Comparison of ENCODE assay signal across 24 cellular contexts in genomic region chr5:143302344-143302743, GRCh38.
A peak's percentile ranks its signal among the peaks of the same experiment; 100 is the strongest.
DNase-seq lines count a peak whose midpoint lies in the region; ATAC-seq, FAIRE-seq and TF ChIP-seq lines count a peak whose summit lies in the region.
"Had no signal": no experiment of that assay in that cellular context is flagged by ENCODE, and none has a peak within 500 bp of the region (broad histone marks: within the 10 kb centered on the region; RNA-seq: fewer than 3 reads in every experiment).

No MANE protein-coding gene starts in this region.

- FAIRE-seq in astrocyte (lab: Jason Lieb, UNC) (no peak), frontal cortex (lab: Jason Lieb, UNC) (peak; percentile 10)
- FAIRE-seq: endometrium, GM12878 had no signal

- peaks cover 0 to 3% of the 10 kb centered on the region in 2 donors for H3K9me3 Mint-ChIP-seq in activated T-cell treated with anti-CD3 and anti-CD28 coated beads, Interleukin-2, amount 50 U/mL, for 72 hours
- peaks cover 9% of the 10 kb centered on the region for H3K9me3 Mint-ChIP-seq in activated T-cell treated with anti-CD3 and anti-CD28 coated beads, Interleukin-2, amount 50 U/mL, for 4 hours
- H3K9me3 Mint-ChIP-seq in astrocyte (ENCODE audit: unreplicated experiment) = no peaks in the 10 kb centered on the region

- no peak overlapping the region for H3K4me3 Mint-ChIP-seq in activated T-cell treated with anti-CD3 and anti-CD28 coated beads, Interleukin-2, amount 50 U/mL, for 72 hours
- H3K4me3 Mint-ChIP-seq in activated T-cell treated with anti-CD3 and anti-CD28 coated beads, Interleukin-2, amount 50 U/mL, for 4 hours = no peak overlapping the region
- no peak overlapping the region for H3K4me3 Mint-ChIP-seq in astrocyte (ENCODE audit: unreplicated experiment)
- H3K4me3 Mint-ChIP-seq: activated CD4-positive, alpha-beta memory T cell treated with anti-CD3 and anti-CD28 coated beads for 36 hours; B cell; dendritic cell treated with granulocyte-macrophage colony-stimulating factor and Interleukin-4, amounts not matched to agents 40 ng/mL and 50 ng/mL, for 4 days; stimulated activated naive CD8-positive, alpha-beta T cell treated with anti-CD3 and anti-CD28 coated beads, Interleukin-15, amount 100 ng/mL, for 72 hours had no signal

- peaks cover 12% of the 10 kb centered on the region for H3K4me1 ChIP-seq in astrocyte (ENCODE audit: insufficient read depth, low read length)
- peaks cover 0 to 9% (median 0%) of the 10 kb centered on the region in 5 donors for H3K4me1 ChIP-seq in subcutaneous abdominal adipose tissue (ENCODE audit: control insufficient read depth in 5 of 5, insufficient read depth in 5 of 5, low read length in 5 of 5)

- H3K36me3 ChIP-seq in astrocyte (ENCODE audit: insufficient read depth, low read length) (peaks cover 15% of the 10 kb centered on the region), subcutaneous abdominal adipose tissue (ENCODE audit: control insufficient read depth in 5 of 5, insufficient read depth in 5 of 5, low read length in 5 of 5) (peaks cover 26 to 44% (median 39%) of the 10 kb centered on the region in 5 donors)
- H3K36me3 ChIP-seq: cardiac muscle cell had no signal

- H3K27ac ChIP-seq in astrocyte (ENCODE audit: low read depth, low read length) (peak overlapping the region; percentile 17), subcutaneous abdominal adipose tissue (ENCODE audit: low read depth, low read length) (peak overlapping the region; percentile 17)
- H3K27ac ChIP-seq: cardiac muscle cell, HL-60, lower lobe of right lung, tibial nerve had no signal

- no peaks in the 10 kb centered on the region for H4K20me1 ChIP-seq in astrocyte (ENCODE audit: insufficient read depth, low read length)

- H3K79me2 ChIP-seq in astrocyte (ENCODE audit: insufficient read depth, low read length) = peaks cover 18% of the 10 kb centered on the region

- DNase-seq in activated T-cell treated with anti-CD3 and anti-CD28 coated beads, Interleukin-2, amount 50 U/mL, for 72 hours = no peak
- no peak for DNase-seq in activated T-cell treated with anti-CD3 and anti-CD28 coated beads, Interleukin-2, amount 50 U/mL, for 4 hours
- DNase-seq in astrocyte (ENCODE audit: low read depth) = peak; percentile 43
- DNase-seq in frontal cortex (ENCODE audit: low spot score in 2 of 2) = no peak
- DNase-seq in stimulated activated CD4-positive, alpha-beta T cell treated with anti-CD3 and anti-CD28 coated beads, Interleukin-15, amount 100 ng/mL, for 24 hours = no peak
- no peak for DNase-seq in T-helper 2 cell
- DNase-seq: 8988T; activated CD4-positive, alpha-beta memory T cell treated with anti-CD3 and anti-CD28 coated beads for 36 hours; DMS53; islet precursor cell; lower lobe of right lung; MM.1S; NCI-H526 treated with DMSO at 0.1 percent for 48 hours; stimulated activated naive CD8-positive, alpha-beta T cell treated with anti-CD3 and anti-CD28 coated beads, Interleukin-15, amount 100 ng/mL, for 72 hours had no signal

- no peaks in the 10 kb centered on the region for H3K27me3 ChIP-seq in astrocyte (ENCODE audit: insufficient read depth, low read length)
- H3K27me3 ChIP-seq in subcutaneous abdominal adipose tissue (ENCODE audit: control insufficient read depth in 5 of 5, insufficient read depth in 4 of 5, low read length in 5 of 5) = no peaks in the 10 kb centered on the region
- H3K27me3 ChIP-seq: cardiac muscle cell, tibial nerve had no signal

- peaks cover 19 to 24% of the 10 kb centered on the region in 2 donors for H3K36me3 Mint-ChIP-seq in activated T-cell treated with anti-CD3 and anti-CD28 coated beads, Interleukin-2, amount 50 U/mL, for 72 hours (ENCODE audit: insufficient read depth in 2 of 2)
- peaks cover 51% of the 10 kb centered on the region for H3K36me3 Mint-ChIP-seq in activated T-cell treated with anti-CD3 and anti-CD28 coated beads, Interleukin-2, amount 50 U/mL, for 4 hours (ENCODE audit: insufficient read depth)
- peaks cover 25% of the 10 kb centered on the region for H3K36me3 Mint-ChIP-seq in astrocyte (ENCODE audit: low read depth, unreplicated experiment)

- H3K4me1 Mint-ChIP-seq in activated T-cell treated with anti-CD3 and anti-CD28 coated beads, Interleukin-2, amount 50 U/mL, for 72 hours (ENCODE audit: low read depth) = peaks cover 18% of the 10 kb centered on the region
- peaks cover 32% of the 10 kb centered on the region for H3K4me1 Mint-ChIP-seq in activated T-cell treated with anti-CD3 and anti-CD28 coated beads, Interleukin-2, amount 50 U/mL, for 4 hours (ENCODE audit: low read depth)
- peaks cover 33% of the 10 kb centered on the region for H3K4me1 Mint-ChIP-seq in astrocyte (ENCODE audit: low read depth, unreplicated experiment)

- no peak for TF ChIP-seq CTCF in astrocyte (IDR thresholded peaks at IDR 0.05; ENCODE audit: insufficient read depth, low read depth, low read length)

- H3K9me3 ChIP-seq in astrocyte (ENCODE audit: insufficient read depth, low read depth, low read length) (no peaks in the 10 kb centered on the region), subcutaneous abdominal adipose tissue (ENCODE audit: control insufficient read depth in 5 of 5, low read length in 5 of 5) (peaks cover 0 to 5% (median 0%) of the 10 kb centered on the region in 5 donors)
- H3K9me3 ChIP-seq: lower lobe of right lung had no signal

- H3K9ac ChIP-seq in astrocyte (ENCODE audit: low read length) (no peak overlapping the region), subcutaneous abdominal adipose tissue (ENCODE audit: low read length in 5 of 5) (no peak overlapping the region)

- H2AFZ ChIP-seq in astrocyte (ENCODE audit: low read depth, low read length) = no peak overlapping the region

- peak overlapping the region; percentile 29 for H3K27ac Mint-ChIP-seq in activated T-cell treated with anti-CD3 and anti-CD28 coated beads, Interleukin-2, amount 50 U/mL, for 72 hours
- H3K27ac Mint-ChIP-seq in astrocyte (ENCODE audit: unreplicated experiment) = no peak overlapping the region
- H3K27ac Mint-ChIP-seq: activated CD4-positive, alpha-beta memory T cell treated with anti-CD3 and anti-CD28 coated beads for 36 hours; dendritic cell treated with granulocyte-macrophage colony-stimulating factor and Interleukin-4, amounts not matched to agents 40 ng/mL and 50 ng/mL, for 4 days; stimulated activated naive CD8-positive, alpha-beta T cell treated with anti-CD3 and anti-CD28 coated beads, Interleukin-15, amount 100 ng/mL, for 72 hours had no signal

- H3K4me3 ChIP-seq in astrocyte (ENCODE audit: insufficient read depth, low read depth, low read length) (no peak overlapping the region), subcutaneous abdominal adipose tissue (ENCODE audit: low read depth in 1 of 5, low read length in 5 of 5) (no peak overlapping the region)
- H3K4me3 ChIP-seq: cardiac muscle cell, GM12878, lower lobe of right lung, tibial nerve had no signal

- no peak for ATAC-seq in activated T-cell treated with anti-CD3 and anti-CD28 coated beads, Interleukin-2, amount 50 U/mL, for 72 hours (replicated peaks in 1 of 2)
- no peak for ATAC-seq in activated T-cell treated with anti-CD3 and anti-CD28 coated beads, Interleukin-2, amount 50 U/mL, for 4 hours
- ATAC-seq in HG03135 (IDR thresholded peaks at IDR 0.05; ENCODE audit: unreplicated experiment) = no peak
- ATAC-seq: lower lobe of right lung; Right ventricle myocardium inferior; stimulated activated naive CD8-positive, alpha-beta T cell treated with anti-CD3 and anti-CD28 coated beads, Interleukin-15, amount 100 ng/mL, for 72 hours had no signal

- H3K4me2 ChIP-seq in astrocyte (ENCODE audit: low read length) = no peak overlapping the region

- H3K27me3 Mint-ChIP-seq in activated T-cell treated with anti-CD3 and anti-CD28 coated beads, Interleukin-2, amount 50 U/mL, for 72 hours (ENCODE audit: low read depth) = no peaks in the 10 kb centered on the region
- H3K27me3 Mint-ChIP-seq in activated T-cell treated with anti-CD3 and anti-CD28 coated beads, Interleukin-2, amount 50 U/mL, for 4 hours (ENCODE audit: low read depth) = no peaks in the 10 kb centered on the region
- no peaks in the 10 kb centered on the region for H3K27me3 Mint-ChIP-seq in astrocyte (ENCODE audit: low read depth, unreplicated experiment)
- H3K27me3 Mint-ChIP-seq: activated CD4-positive, alpha-beta memory T cell treated with anti-CD3 and anti-CD28 coated beads for 36 hours; B cell; dendritic cell treated with granulocyte-macrophage colony-stimulating factor and Interleukin-4, amounts not matched to agents 40 ng/mL and 50 ng/mL, for 4 days; stimulated activated naive CD8-positive, alpha-beta T cell treated with anti-CD3 and anti-CD28 coated beads, Interleukin-15, amount 100 ng/mL, for 72 hours had no signal
